ENCODE assay signal across 1 cellular context in the genomic region with DNA sequence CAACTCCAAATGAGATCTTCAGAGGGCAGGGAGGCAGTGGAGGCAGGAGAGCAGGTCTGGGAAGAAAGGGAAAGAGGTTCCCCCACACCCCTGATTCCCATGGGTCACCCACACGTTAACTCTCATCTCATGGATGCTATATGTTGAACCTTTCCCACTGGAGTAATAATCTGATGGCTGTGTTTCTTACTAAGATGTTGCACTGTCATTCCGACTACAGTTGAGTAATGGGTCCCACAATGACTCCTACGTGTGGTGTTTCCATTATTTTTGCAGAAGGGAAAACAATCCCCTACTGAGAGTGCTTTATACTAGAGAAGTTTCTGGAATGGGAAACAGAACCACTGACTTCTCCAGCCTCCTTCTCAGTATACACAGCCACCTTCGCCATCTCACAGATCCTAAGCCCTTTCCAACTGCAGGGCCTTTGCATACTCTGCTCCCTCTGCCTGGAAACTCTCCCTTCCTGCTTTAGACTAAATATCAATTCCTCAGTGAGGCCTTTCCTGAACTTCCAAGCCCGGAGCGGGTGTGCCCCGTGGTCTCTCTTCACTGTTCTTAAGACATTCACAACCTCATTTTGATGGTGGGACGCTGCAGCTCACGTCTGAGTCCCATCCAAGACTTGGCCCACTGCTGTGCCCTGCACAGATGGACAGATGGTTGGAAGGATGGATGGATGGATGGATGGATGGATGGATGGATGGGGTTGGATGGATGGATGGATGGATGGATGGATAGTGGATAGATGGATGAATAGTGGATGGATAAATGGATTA.
TF ChIP-seq lines count a peak whose summit lies in the region.

No MANE protein-coding gene starts in this region.

TF ChIP-seq in HepG2, 621 proteins besides CTCF, POLR2A, EP300 and RAD21 (continued from another document):
- no peak for TF ChIP-seq STAT6 (CRISPR knock-in tag; IDR thresholded peaks at IDR 0.05; ENCODE audit: borderline replicate concordance)
- TF ChIP-seq SNAI1 (CRISPR knock-in tag; IDR thresholded peaks at IDR 0.05; ENCODE audit: borderline replicate concordance), result no peak
